1 cellular context compared by ENCODE assay signal in genomic region chr1:32351077-32351858, GRCh38.
TF ChIP-seq lines count a peak whose summit lies in the region.

No MANE protein-coding gene starts in this region.

TF ChIP-seq in HepG2, 621 proteins besides CTCF, POLR2A, EP300 and RAD21 (continues in another document):
- TF ChIP-seq ATF7-NPFF (CRISPR knock-in tag; IDR thresholded peaks at IDR 0.05; ENCODE audit: low read depth), result peak; percentile 84
- TF ChIP-seq PAX8 (CRISPR knock-in tag; IDR thresholded peaks at IDR 0.05; ENCODE audit: borderline replicate concordance), result no peak
- TF ChIP-seq ZSCAN12 (CRISPR knock-in tag; IDR thresholded peaks at IDR 0.05), result 0 out of 2 replicates have a peak, but pooled peaks have one; percentile 49
- TF ChIP-seq TBL1XR1 (IDR thresholded peaks at IDR 0.05; ENCODE audit: borderline replicate concordance, low read length, partially characterized antibody), result no peak
- TF ChIP-seq IKZF1 (IDR thresholded peaks at IDR 0.05), result no peak
- TF ChIP-seq SNAPC4 (CRISPR knock-in tag; IDR thresholded peaks at IDR 0.05), result no peak
- TF ChIP-seq CENPBD1 (CRISPR knock-in tag; IDR thresholded peaks at IDR 0.05; ENCODE audit: borderline replicate concordance, low read depth), result no peak; the same call in 1 of the 2 replicates
- TF ChIP-seq ZNF691 (CRISPR knock-in tag; IDR thresholded peaks at IDR 0.05; ENCODE audit: borderline replicate concordance, low read depth), result no peak
- TF ChIP-seq ISX (CRISPR knock-in tag; conservative IDR thresholded peaks at IDR 0.05), result no peak
- TF ChIP-seq ATF5 (CRISPR knock-in tag; IDR thresholded peaks at IDR 0.05; ENCODE audit: low read depth), result no peak
- TF ChIP-seq SALL2 (CRISPR knock-in tag; IDR thresholded peaks at IDR 0.05), result no peak; the same call in 1 of the 2 replicates
- peak; percentile 27; the same call in 1 of the 2 replicates for TF ChIP-seq ZMYM4 (CRISPR knock-in tag; IDR thresholded peaks at IDR 0.05)
- TF ChIP-seq AHDC1 (CRISPR knock-in tag; IDR thresholded peaks at IDR 0.05; ENCODE audit: borderline replicate concordance), result peak; percentile 37; the same call in 1 of the 2 replicates
- peak; percentile 76 for TF ChIP-seq ZNF331 (CRISPR knock-in tag; IDR thresholded peaks at IDR 0.05)
- no peak for TF ChIP-seq GATA4 (IDR thresholded peaks at IDR 0.05; ENCODE audit: borderline replicate concordance, low read depth)
- no peak for TF ChIP-seq PLRG1 (conservative IDR thresholded peaks at IDR 0.05)
- no peak; the same call in 1 of the 2 replicates for TF ChIP-seq BRCA1 (CRISPR knock-in tag; IDR thresholded peaks at IDR 0.05)
- TF ChIP-seq ZNF740 (CRISPR knock-in tag; IDR thresholded peaks at IDR 0.05), result no peak
- peak; percentile 39; the same call in 1 of the 2 replicates for TF ChIP-seq ZNF235 (CRISPR knock-in tag; IDR thresholded peaks at IDR 0.05; ENCODE audit: borderline replicate concordance)
- TF ChIP-seq CREB3 (CRISPR knock-in tag; IDR thresholded peaks at IDR 0.05), result no peak
- peak; percentile 56; the same call in 1 of the 2 replicates for TF ChIP-seq REL (CRISPR knock-in tag; conservative IDR thresholded peaks at IDR 0.05)
- no peak for TF ChIP-seq PCBP2 (optimal IDR thresholded peaks at IDR 0.05; ENCODE audit: low read depth, low read length, poor library complexity, severe bottlenecking)
- peak; percentile 74 for TF ChIP-seq HES4 (CRISPR knock-in tag; IDR thresholded peaks at IDR 0.05; ENCODE audit: borderline replicate concordance)
- peak; percentile 80; the same call in 1 of the 2 replicates for TF ChIP-seq ZNF580 (CRISPR knock-in tag; IDR thresholded peaks at IDR 0.05; ENCODE audit: borderline replicate concordance, low read depth)
- TF ChIP-seq ZNF512B (CRISPR knock-in tag; IDR thresholded peaks at IDR 0.05; ENCODE audit: borderline replicate concordance), result no peak
- TF ChIP-seq ZNF17 (CRISPR knock-in tag; IDR thresholded peaks at IDR 0.05), result no peak
- no peak for TF ChIP-seq WIZ (CRISPR knock-in tag; IDR thresholded peaks at IDR 0.05)
- TF ChIP-seq ASH2L (IDR thresholded peaks at IDR 0.05; ENCODE audit: insufficient read length, low read depth, low read length), result peak; percentile 39
- no peak for TF ChIP-seq ZNF503 (CRISPR knock-in tag; IDR thresholded peaks at IDR 0.05)
- no peak for TF ChIP-seq NAIF1 (CRISPR knock-in tag; IDR thresholded peaks at IDR 0.05; ENCODE audit: borderline replicate concordance)
- TF ChIP-seq RAD51 (IDR thresholded peaks at IDR 0.05; ENCODE audit: borderline replicate concordance), result no peak
- TF ChIP-seq RNF2 (conservative IDR thresholded peaks at IDR 0.05; ENCODE audit: low read depth), result peak; percentile 37; the same call in 1 of the 2 replicates
- peak; percentile 18; the same call in 1 of the 2 replicates for TF ChIP-seq ARNTL (CRISPR knock-in tag; IDR thresholded peaks at IDR 0.05)
- TF ChIP-seq GMEB2 (CRISPR knock-in tag; IDR thresholded peaks at IDR 0.05; ENCODE audit: low read depth), result 0 out of 2 replicates have a peak, but pooled peaks have one; percentile 60
- no peak for TF ChIP-seq HNF4G (IDR thresholded peaks at IDR 0.05; ENCODE audit: borderline replicate concordance, low read depth, low read length)
- peak; percentile 51; the same call in 1 of the 2 replicates for TF ChIP-seq HNF4G (CRISPR knock-in tag; IDR thresholded peaks at IDR 0.05; ENCODE audit: borderline replicate concordance, low read depth)
